ENCODE assay signal across 12 cellular contexts in the genomic region with DNA sequence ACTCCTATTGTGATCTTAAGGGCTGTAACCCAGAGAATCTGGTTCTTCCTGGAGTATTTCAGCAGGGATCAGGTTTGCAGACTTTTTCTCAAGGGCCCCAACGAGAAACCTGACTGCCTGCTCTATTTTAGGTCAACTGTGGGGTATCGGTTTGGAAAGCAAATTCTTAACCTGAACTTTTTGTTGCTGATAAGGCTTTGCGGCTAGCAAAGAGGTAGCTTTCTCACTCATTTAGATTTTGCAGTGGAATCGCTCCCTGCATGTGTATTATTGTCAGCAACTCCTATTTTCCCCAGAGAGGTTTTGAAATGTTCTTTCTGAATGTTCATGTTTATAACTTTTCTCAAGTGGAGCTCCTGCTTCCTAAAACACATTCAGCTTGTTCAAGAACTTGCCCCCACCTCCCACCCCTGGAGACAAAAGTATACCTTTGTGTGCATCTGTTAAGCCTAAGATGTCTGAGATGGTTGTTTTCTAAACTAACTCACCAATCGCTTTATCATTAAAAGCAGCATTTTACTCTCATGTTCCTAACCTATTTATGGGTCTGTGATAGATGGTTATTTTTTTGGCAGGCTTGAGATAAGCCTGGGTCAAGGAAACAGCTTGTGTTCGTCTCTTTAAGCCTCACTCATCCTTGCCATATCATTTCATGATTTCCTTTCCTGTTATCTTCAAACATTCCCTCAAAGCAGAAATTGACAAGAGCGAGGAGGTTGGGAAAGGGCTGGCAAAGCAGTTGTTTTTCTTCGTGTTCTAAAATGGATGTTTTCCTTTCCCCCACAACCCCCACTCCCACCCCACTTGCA.
DNase-seq lines count a peak whose midpoint lies in the region; ATAC-seq and TF ChIP-seq lines count a peak whose summit lies in the region.
"Had no signal": no experiment of that assay in that cellular context is flagged by ENCODE, and none has a peak within 500 bp of the region (broad histone marks: within the 10 kb centered on the region; RNA-seq: fewer than 3 reads in every experiment).

No MANE protein-coding gene starts in this region.

- peaks cover 52% of the 10 kb centered on the region for H3K4me1 Mint-ChIP-seq in type B pancreatic cell (ENCODE audit: unreplicated experiment)
- H3K4me1 Mint-ChIP-seq: activated CD4-positive, alpha-beta T cell treated with anti-CD3 and anti-CD28 coated beads, Interleukin-2, amount 10 ng/mL, durations not matched to agents 24 days and 14 days had no signal

- H3K27ac ChIP-seq in mesodermal cell (ENCODE audit: low read depth, low read length, severe bottlenecking), result peak overlapping the region; percentile 97

- peak overlapping the region; percentile 76 for H3K4me3 Mint-ChIP-seq in type B pancreatic cell
- H3K4me3 Mint-ChIP-seq: activated CD4-positive, alpha-beta T cell treated with anti-CD3 and anti-CD28 coated beads, Interleukin-2, amount 10 ng/mL, durations not matched to agents 24 days and 14 days had no signal

- H3K9me3 ChIP-seq in mesodermal cell (ENCODE audit: control insufficient read depth, low read length), result no peaks in the 10 kb centered on the region
- H3K9me3 ChIP-seq: MG63 had no signal

- no peaks in the 10 kb centered on the region for H3K36me3 ChIP-seq in mesodermal cell (ENCODE audit: control insufficient read depth, insufficient read depth, low read length)
- H3K36me3 ChIP-seq: MG63 had no signal

- H3K27ac Mint-ChIP-seq in type B pancreatic cell, result peak overlapping the region; percentile 63
- H3K27ac Mint-ChIP-seq: activated CD4-positive, alpha-beta T cell treated with anti-CD3 and anti-CD28 coated beads, Interleukin-2, amount 10 ng/mL, durations not matched to agents 24 days and 14 days had no signal

- H3K4me1 ChIP-seq in mesodermal cell (ENCODE audit: control insufficient read depth, insufficient read depth, low read length, poor library complexity, severe bottlenecking), result peaks cover 55% of the 10 kb centered on the region

- H3K4me3 ChIP-seq in fibroblast of villous mesenchyme (ENCODE audit: low read depth, low read length), result no peak overlapping the region
- H3K4me3 ChIP-seq in mesodermal cell (ENCODE audit: extremely low read depth, insufficient read depth, low read length, poor library complexity, severe bottlenecking), result no peak overlapping the region
- H3K4me3 ChIP-seq: MG63 had no signal

- ATAC-seq in GM18520 (IDR thresholded peaks at IDR 0.05; ENCODE audit: unreplicated experiment) (no peak), GM21390 (IDR thresholded peaks at IDR 0.05; ENCODE audit: unreplicated experiment) (no peak), GM19395 (IDR thresholded peaks at IDR 0.05; ENCODE audit: unreplicated experiment) (no peak)
- ATAC-seq in stimulated activated naive CD8-positive, alpha-beta T cell treated with anti-CD3 and anti-CD28 coated beads, Interleukin-15, Interleukin-2, amounts not matched to agents 100 U/mL and 50 U/mL, for 24 hours, result no peak

- DNase-seq in SK-N-DZ (ENCODE audit: low spot score), result peak; percentile 43
- DNase-seq in fibroblast of villous mesenchyme (ENCODE audit: low read depth), result peak; percentile 93
- DNase-seq in type B pancreatic cell (ENCODE audit: extremely low spot score, unreplicated experiment), result no peak
- DNase-seq in stimulated activated naive CD8-positive, alpha-beta T cell treated with anti-CD3 and anti-CD28 coated beads, Interleukin-15, Interleukin-2, amounts not matched to agents 100 U/mL and 50 U/mL, for 24 hours, result no peak
- DNase-seq: activated CD4-positive, alpha-beta T cell treated with anti-CD3 and anti-CD28 coated beads, Interleukin-2, amount 10 ng/mL, durations not matched to agents 24 days and 14 days; hippocampal formation; MG63 had no signal

- no peaks in the 10 kb centered on the region for H3K27me3 Mint-ChIP-seq in type B pancreatic cell

- peaks cover 2% of the 10 kb centered on the region for H3K9me3 Mint-ChIP-seq in type B pancreatic cell
- H3K9me3 Mint-ChIP-seq: activated CD4-positive, alpha-beta T cell treated with anti-CD3 and anti-CD28 coated beads, Interleukin-2, amount 10 ng/mL, durations not matched to agents 24 days and 14 days; brain had no signal

- WGBS in mesodermal cell (ENCODE audit: insufficient coverage in 2 of 2), 2 experiments, result 36 to 59% methylated on average over 2 to 4 of the region's 8 CpGs

- no peak for TF ChIP-seq CTCF in fibroblast of villous mesenchyme (IDR thresholded peaks at IDR 0.05; ENCODE audit: insufficient read depth, low read depth, low read length)
- TF ChIP-seq CTCF in type B pancreatic cell (conservative IDR thresholded peaks at IDR 0.05), result no peak

- H3K36me3 Mint-ChIP-seq in type B pancreatic cell, result no peaks in the 10 kb centered on the region
- H3K36me3 Mint-ChIP-seq: brain had no signal

Comparison
In these comparisons a context has a peak if more than half of its experiments do, and no peak if none do; other contexts are left out.
1. DNase-seq: peak in SK-N-DZ (single experiment) and fibroblast of villous mesenchyme (single experiment); none in type B pancreatic cell (single experiment) and stimulated activated naive CD8-positive, alpha-beta T cell treated with anti-CD3 and anti-CD28 coated beads, Interleukin-15, Interleukin-2, amounts not matched to agents 100 U/mL and 50 U/mL, for 24 hours (single experiment).